ENCODE assay signal across 8 cellular contexts in the genomic region with DNA sequence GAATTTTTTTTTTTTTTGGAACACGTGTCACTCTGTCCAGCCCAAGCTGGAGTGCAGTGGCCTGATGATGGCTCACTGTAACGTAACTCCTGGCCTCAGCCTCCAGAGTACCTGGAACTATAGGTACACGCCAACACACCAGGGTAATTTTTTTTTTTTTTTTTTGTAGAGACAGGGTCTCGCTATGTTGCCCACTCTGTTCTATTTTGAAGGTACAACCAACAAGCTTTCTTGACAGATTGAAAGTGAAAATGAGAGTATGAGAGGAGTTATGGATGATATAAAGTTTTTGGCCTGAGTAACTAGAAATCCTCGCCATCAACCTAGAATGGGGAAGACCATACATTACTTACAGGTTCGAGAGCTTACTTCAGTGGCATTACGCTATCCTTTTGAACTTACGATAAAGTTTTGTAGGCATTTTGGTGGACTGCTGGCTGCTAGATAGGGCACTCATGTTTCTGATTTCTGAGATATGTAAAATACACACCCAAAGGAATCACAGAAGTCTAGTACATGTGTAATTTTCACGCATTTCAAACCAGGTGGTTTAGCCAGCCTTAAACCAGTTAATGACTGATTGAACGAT. TPM values are rescaled to one million over a fixed set of nuclear protein-coding genes. Genes with fewer than 3 reads are reported as not detected.
DNase-seq lines count a peak whose midpoint lies in the region; ATAC-seq, FAIRE-seq and TF ChIP-seq lines count a peak whose summit lies in the region.

No MANE protein-coding gene starts in this region.

- no peak for DNase-seq in GM18507 (ENCODE audit: extremely low spot score, insufficient read length, low read depth)
- DNase-seq in SJSA1 (ENCODE audit: low read depth in 1 of 2, low spot score in 2 of 2), result peak in 1 of 2 experiments; percentile 47
- no peak for DNase-seq in epithelial cell of proximal tubule (ENCODE audit: low read depth)
- DNase-seq in osteoblast (ENCODE audit: insufficient read length, low spot score, missing footprints), result no peak
- no peak for DNase-seq in NCI-H128 (lab: John Stamatoyannopoulos, UW; ENCODE audit: unreplicated experiment)
- DNase-seq in NCI-H2171 treated with DMSO at 0.1 percent for 48 hours (lab: John Stamatoyannopoulos, UW), result no peak

- H3K36me3 ChIP-seq in ACC112 (ENCODE audit: insufficient read depth, low read length) (no peaks in the 10 kb centered on the region), SJSA1 (peaks cover 4% of the 10 kb centered on the region), osteoblast (ENCODE audit: insufficient read depth, low read length) (no peaks in the 10 kb centered on the region)

- H3K9me3 ChIP-seq in SJSA1 (replicated peaks), result peaks cover 3% of the 10 kb centered on the region
- no peaks in the 10 kb centered on the region for H3K9me3 ChIP-seq in osteoblast (ENCODE audit: low read depth, low read length)

- peaks cover 13% of the 10 kb centered on the region for H4K20me1 ChIP-seq in osteoblast (ENCODE audit: insufficient read depth, low read length)

- peak; percentile 60 for FAIRE-seq in GM18507 (lab: Jason Lieb, UNC)

- peak; percentile 18 for ATAC-seq in HG03060 (IDR thresholded peaks at IDR 0.05; ENCODE audit: low read depth, unreplicated experiment)

- no peak for TF ChIP-seq CTCF in epithelial cell of proximal tubule (conservative IDR thresholded peaks at IDR 0.05; ENCODE audit: low read depth, low read length)
- TF ChIP-seq CTCF in osteoblast (IDR thresholded peaks at IDR 0.05; ENCODE audit: extremely low read depth, low read depth, low read length), result no peak

- peak overlapping the region; percentile 96 for H2AFZ ChIP-seq in ACC112 (ENCODE audit: low read length, unreplicated experiment)
- H2AFZ ChIP-seq in osteoblast (ENCODE audit: low read length), result peak overlapping the region; percentile 97

- no peaks in the 10 kb centered on the region for H3K27me3 ChIP-seq in ACC112 (ENCODE audit: insufficient read depth, low read length)
- no peaks in the 10 kb centered on the region for H3K27me3 ChIP-seq in SJSA1 (replicated peaks)
- no peaks in the 10 kb centered on the region for H3K27me3 ChIP-seq in osteoblast (ENCODE audit: insufficient read depth, low read length)

- peak overlapping the region; percentile 98 for H3K4me3 ChIP-seq in ACC112 (ENCODE audit: low read depth, low read length)
- peak overlapping the region; percentile 98 for H3K4me3 ChIP-seq in SJSA1
- H3K4me3 ChIP-seq in epithelial cell of proximal tubule (ENCODE audit: low read depth, low read length), result peak overlapping the region; percentile 98
- peak overlapping the region; percentile 98 for H3K4me3 ChIP-seq in osteoblast (ENCODE audit: insufficient read depth, low read length)

- H3K79me2 ChIP-seq in ACC112 (ENCODE audit: control insufficient read depth, insufficient read depth, low read length, unreplicated experiment) (peaks cover 35% of the 10 kb centered on the region), osteoblast (ENCODE audit: insufficient read depth, low read length) (peaks cover 37% of the 10 kb centered on the region)

- peaks cover 17% of the 10 kb centered on the region for H3K4me1 ChIP-seq in ACC112 (ENCODE audit: control insufficient read depth, insufficient read depth, low read length, unreplicated experiment)
- peaks cover 29% of the 10 kb centered on the region for H3K4me1 ChIP-seq in SJSA1 (replicated peaks)
- H3K4me1 ChIP-seq in osteoblast (ENCODE audit: insufficient read depth, low read length), result peaks cover 19% of the 10 kb centered on the region

- peak overlapping the region; percentile 52; the same call in 1 of the 2 replicates for H3K27ac ChIP-seq in ACC112 (ENCODE audit: low read depth, low read length)
- H3K27ac ChIP-seq in SJSA1, result peak overlapping the region; percentile 53
- H3K27ac ChIP-seq in osteoblast (ENCODE audit: low read depth, low read length), result peak overlapping the region; percentile 58

- H3K4me2 ChIP-seq in osteoblast (ENCODE audit: insufficient read depth, low read length), result peak overlapping the region; percentile 99

RNA-seq across cellular contexts. Expression of a gene that starts 0.8 kb away (rescaled TPM):
- total RNA-seq in SJSA1 (2014; rRNA removed; shearing (Covaris generic)), result 51.3 and 66.2 TPM in 2 replicates
- total RNA-seq in epithelial cell of proximal tubule, result 32.9 and 40.1 TPM in 2 replicates
- total RNA-seq in osteoblast, result 22.8 and 24.8 TPM in 2 replicates
